8 cellular contexts compared by ENCODE assay signal in genomic region chr21:37257967-37258877, GRCh38. TPM values are rescaled to one million over a fixed set of nuclear protein-coding genes. Genes with fewer than 3 reads are reported as not detected.
DNase-seq lines count a peak whose midpoint lies in the region; ATAC-seq and TF ChIP-seq lines count a peak whose summit lies in the region.

No MANE protein-coding gene starts in this region.

- H3K9ac ChIP-seq in NT2/D1 (ENCODE audit: insufficient read length, low read depth): peak overlapping the region; percentile 91

- no peaks in the 10 kb centered on the region for H3K27me3 ChIP-seq in NT2/D1 (ENCODE audit: insufficient read depth, insufficient read length)
- no peaks in the 10 kb centered on the region for H3K27me3 ChIP-seq in esophagus (ENCODE audit: control insufficient read depth in 1 of 2, insufficient read depth in 2 of 2, low read length in 2 of 2)

- H3K4me1 ChIP-seq in NT2/D1 (ENCODE audit: insufficient read depth, insufficient read length) (no peaks in the 10 kb centered on the region), esophagus (ENCODE audit: control insufficient read depth in 2 of 2, insufficient read depth in 2 of 2, low read length in 1 of 2) (peaks cover 0 to 3% of the 10 kb centered on the region in 2 donors)

- peak; percentile 41 for ATAC-seq in HG03457 (IDR thresholded peaks at IDR 0.05; ENCODE audit: unreplicated experiment)

- 4 to 8% methylated on average over 55 of the region's 55 CpGs for WGBS in esophagus, 2 donors

- no peaks in the 10 kb centered on the region for H3K9me3 ChIP-seq in NT2/D1 (ENCODE audit: insufficient read depth, low read length)
- H3K9me3 ChIP-seq in esophagus (ENCODE audit: control insufficient read depth in 2 of 2, insufficient read depth in 1 of 2, low read depth in 1 of 2, low read length in 1 of 2): no peaks in the 10 kb centered on the region

- peak overlapping the region; percentile 87 to 93 for H3K27ac ChIP-seq in esophagus (ENCODE audit: low read depth in 2 of 2, low read length in 1 of 2)

- H3K4me3 ChIP-seq in NT2/D1 (ENCODE audit: insufficient read length, low read depth): peak overlapping the region; percentile 47
- peak overlapping the region; percentile 50 to 55 for H3K4me3 ChIP-seq in esophagus (ENCODE audit: low read depth in 1 of 2, low read length in 2 of 2)

- H3K36me3 ChIP-seq in NT2/D1 (ENCODE audit: insufficient read depth, insufficient read length, low read length): peaks cover 23% of the 10 kb centered on the region
- no peaks in the 10 kb centered on the region for H3K36me3 ChIP-seq in esophagus (ENCODE audit: control insufficient read depth in 2 of 2, insufficient read depth in 2 of 2, low read length in 1 of 2)

- DNase-seq in AML-193 (lab: John Stamatoyannopoulos, UW) (peak; percentile 89 to 90), NT2/D1 (ENCODE audit: low read depth, low spot score) (peak; percentile 43), activated T-cell treated with anti-CD3 and anti-CD28 coated beads for 1 hour (ENCODE audit: low read depth) (peak; percentile 68), myocyte (ENCODE audit: low read depth) (peak; percentile 33)
- DNase-seq in stimulated activated CD8-positive, alpha-beta memory T cell treated with anti-CD3 and anti-CD28 coated beads, Interleukin-7, amount 100 ng/mL, for 48 hours (ENCODE audit: extremely low read depth in 1 of 2, low read depth in 1 of 2): peak; percentile 67 to 74

- TF ChIP-seq POLR2A in GM19193 (IDR thresholded peaks at IDR 0.05; ENCODE audit: extremely low read depth, insufficient read depth, insufficient read length): peak; percentile 65

RNA-seq across cellular contexts. Expression of gene VPS26C, which starts 8.9 kb away (rescaled TPM):
- polyA plus RNA-seq in esophagus: 10 to 100 TPM; 12.4 to 18.0 TPM
- 50.2 and 68.5 TPM in 2 replicates for total RNA-seq in myocyte
- 44.9 TPM for polyA plus RNA-seq in myocyte (2012)

Comparison
In these comparisons a context has a peak if more than half of its experiments do, and no peak if none do; other contexts are left out.
1. Peak in every context shown above with its lines: DNase-seq, ATAC-seq, H3K4me3 ChIP-seq and H3K27ac ChIP-seq.
2. DNase-seq: peak in every context shown above with its lines; median percentile 90 in AML-193; 70 in stimulated activated CD8-positive, alpha-beta memory T cell treated with anti-CD3 and anti-CD28 coated beads, Interleukin-7, amount 100 ng/mL, for 48 hours; 68 in activated T-cell treated with anti-CD3 and anti-CD28 coated beads for 1 hour; 43 in NT2/D1; 33 in myocyte.